In genomic region chr1:116767782-116768382, GRCh38 we compare ENCODE assay signal across 1 cellular context.
TF ChIP-seq lines count a peak whose summit lies in the region.

No MANE protein-coding gene starts in this region.

TF ChIP-seq in SK-N-SH treated with all-trans-retinoic acid at 6 μM for 48 hours, 23 proteins besides CTCF, POLR2A, EP300 and RAD21 (continued from another document):
- TF ChIP-seq ZFP3 (CRISPR knock-in tag; IDR thresholded peaks at IDR 0.05) (no peak), TCF4 (CRISPR knock-in tag; IDR thresholded peaks at IDR 0.05; ENCODE audit: borderline replicate concordance) (no peak), ZNF565 (CRISPR knock-in tag; conservative IDR thresholded peaks at IDR 0.05; ENCODE audit: low read depth) (no peak), ARNTL (CRISPR knock-in tag; IDR thresholded peaks at IDR 0.05; ENCODE audit: borderline replicate concordance, low read depth) (no peak), ZNF8 (CRISPR knock-in tag; IDR thresholded peaks at IDR 0.05) (no peak), GLIS3 (CRISPR knock-in tag; IDR thresholded peaks at IDR 0.05) (no peak), TSHZ2 (CRISPR knock-in tag; IDR thresholded peaks at IDR 0.05) (no peak), ZFP30 (CRISPR knock-in tag; IDR thresholded peaks at IDR 0.05) (no peak), ESRRG (CRISPR knock-in tag; IDR thresholded peaks at IDR 0.05) (no peak)
- TF ChIP-seq, protein P1, sequence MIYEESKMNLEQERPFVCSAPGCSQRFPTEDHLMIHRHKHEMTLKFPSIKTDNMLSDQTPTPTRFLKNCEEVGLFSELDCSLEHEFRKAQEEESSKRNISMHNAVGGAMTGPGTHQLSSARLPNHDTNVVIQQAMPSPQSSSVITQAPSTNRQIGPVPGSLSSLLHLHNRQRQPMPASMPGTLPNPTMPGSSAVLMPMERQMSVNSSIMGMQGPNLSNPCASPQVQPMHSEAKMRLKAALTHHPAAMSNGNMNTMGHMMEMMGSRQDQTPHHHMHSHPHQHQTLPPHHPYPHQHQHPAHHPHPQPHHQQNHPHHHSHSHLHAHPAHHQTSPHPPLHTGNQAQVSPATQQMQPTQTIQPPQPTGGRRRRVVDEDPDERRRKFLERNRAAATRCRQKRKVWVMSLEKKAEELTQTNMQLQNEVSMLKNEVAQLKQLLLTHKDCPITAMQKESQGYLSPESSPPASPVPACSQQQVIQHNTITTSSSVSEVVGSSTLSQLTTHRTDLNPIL (CRISPR knock-in tag; IDR thresholded peaks at IDR 0.05; ENCODE audit: low read depth) = no peak
- TF ChIP-seq, protein P2, sequence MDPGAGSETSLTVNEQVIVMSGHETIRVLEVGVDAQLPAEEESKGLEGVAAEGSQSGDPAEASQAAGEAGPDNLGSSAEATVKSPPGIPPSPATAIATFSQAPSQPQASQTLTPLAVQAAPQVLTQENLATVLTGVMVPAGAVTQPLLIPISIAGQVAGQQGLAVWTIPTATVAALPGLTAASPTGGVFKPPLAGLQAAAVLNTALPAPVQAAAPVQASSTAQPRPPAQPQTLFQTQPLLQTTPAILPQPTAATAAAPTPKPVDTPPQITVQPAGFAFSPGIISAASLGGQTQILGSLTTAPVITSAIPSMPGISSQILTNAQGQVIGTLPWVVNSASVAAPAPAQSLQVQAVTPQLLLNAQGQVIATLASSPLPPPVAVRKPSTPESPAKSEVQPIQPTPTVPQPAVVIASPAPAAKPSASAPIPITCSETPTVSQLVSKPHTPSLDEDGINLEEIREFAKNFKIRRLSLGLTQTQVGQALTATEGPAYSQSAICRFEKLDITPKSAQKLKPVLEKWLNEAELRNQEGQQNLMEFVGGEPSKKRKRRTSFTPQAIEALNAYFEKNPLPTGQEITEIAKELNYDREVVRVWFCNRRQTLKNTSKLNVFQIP (CRISPR knock-in tag; IDR thresholded peaks at IDR 0.05; ENCODE audit: borderline replicate concordance, low read depth) = no peak
